1 cellular context compared by ENCODE assay signal in the genomic region with DNA sequence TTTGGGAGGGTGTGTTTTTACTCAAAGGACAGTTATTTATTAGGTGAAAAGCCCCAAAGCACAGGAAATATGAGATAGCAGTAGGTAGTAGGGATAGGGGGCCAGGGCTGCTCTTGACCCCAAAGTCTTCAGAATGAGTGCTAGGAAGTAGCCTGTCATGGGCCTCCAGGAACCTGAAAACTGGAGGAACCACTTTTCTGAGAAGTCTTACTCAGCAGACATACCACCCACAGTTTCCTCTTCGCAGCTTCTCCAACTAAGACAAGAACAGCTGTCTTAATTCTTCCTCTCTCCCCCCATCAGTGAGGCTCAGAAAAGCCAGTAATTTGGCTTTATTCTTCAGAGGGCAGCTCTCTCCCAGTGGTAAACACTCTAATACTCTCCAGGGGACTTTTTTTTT.
TF ChIP-seq lines count a peak whose summit lies in the region.

No MANE protein-coding gene starts in this region.

TF ChIP-seq in GM12878, 131 proteins besides CTCF, POLR2A, EP300 and RAD21 (continued from another document):
- TF ChIP-seq TCF12 (IDR thresholded peaks at IDR 0.05; ENCODE audit: low read depth, low read length) (0 out of 2 replicates have a peak, but pooled peaks have one; percentile 13), CBX5 (IDR thresholded peaks at IDR 0.05; ENCODE audit: low read depth) (0 out of 2 replicates have a peak, but pooled peaks have one; percentile 75), EGR1 (IDR thresholded peaks at IDR 0.05; ENCODE audit: borderline replicate concordance in 1 of 2, low read depth in 2 of 2, low read length in 2 of 2) (peak in 1 of 2 experiments; percentile 70; a peak in 1 of 3 replicates), YY1 (IDR thresholded peaks at IDR 0.05; ENCODE audit: low read depth, low read length) (0 out of 2 replicates have a peak, but pooled peaks have one; percentile 10), RUNX3 (IDR thresholded peaks at IDR 0.05; ENCODE audit: low read length) (peak; percentile 48; the same call in 1 of the 2 replicates)
